In genomic region chr2:59223737-59224136, GRCh38 we compare ENCODE assay signal across 25 cellular contexts.
"Had no signal": no experiment of that assay in that cellular context is flagged by ENCODE, and none has a peak within 500 bp of the region (broad histone marks: within the 10 kb centered on the region; RNA-seq: fewer than 3 reads in every experiment).

No MANE protein-coding gene starts in this region.

- H3K4me1 ChIP-seq: lower lobe of right lung, parathyroid adenoma, psoas muscle, stomach, testis, thyroid gland, transverse colon, upper lobe of left lung, vagina had no signal

- H3K36me3 ChIP-seq: lower lobe of right lung, stomach, thyroid gland, transverse colon, upper lobe of left lung, vagina had no signal

- H3K36me3 Mint-ChIP-seq: naive thymus-derived CD8-positive, alpha-beta T cell; stimulated activated naive B cell treated with anti-CD40 and anti-IgM and Interleukin-4, amounts not matched to agents 10 μg/mL and 1 μg/mL and 100 μg/mL, for 72 hours had no signal

- H3K9me3 Mint-ChIP-seq: nephron; neural crest cell; stimulated activated naive B cell treated with anti-CD40 and anti-IgM and Interleukin-4, amounts not matched to agents 10 μg/mL and 1 μg/mL and 100 μg/mL, for 72 hours had no signal

- H3K4me3 ChIP-seq: lower lobe of right lung, psoas muscle, skin epidermis, stomach, testis, thyroid gland, transverse colon, upper lobe of left lung, vagina had no signal

- ATAC-seq: lower lobe of right lung; naive thymus-derived CD8-positive, alpha-beta T cell; psoas muscle; sciatic nerve; stimulated activated naive B cell treated with anti-CD40 and anti-IgM and Interleukin-4, amounts not matched to agents 10 μg/mL and 1 μg/mL and 100 μg/mL, for 72 hours; stimulated activated naive CD8-positive, alpha-beta T cell treated with anti-CD3 and anti-CD28 coated beads, Interleukin-15, Interleukin-2, amounts not matched to agents 100 U/mL and 50 U/mL, for 24 hours had no signal

- H3K9me3 ChIP-seq: lower lobe of right lung, psoas muscle, stomach, testis, thyroid gland, transverse colon, upper lobe of left lung, vagina had no signal

- H3K27ac ChIP-seq: lower lobe of right lung, parathyroid adenoma, psoas muscle, skin epidermis, stomach, testis, thyroid gland, transverse colon, upper lobe of left lung, vagina had no signal

- H2AFZ ChIP-seq: parathyroid adenoma had no signal

- DNase-seq: hippocampal formation; kidney; lower lobe of right lung; mammary epithelial cell; mesenchymal stem cell; naive thymus-derived CD8-positive, alpha-beta T cell; nucleus accumbens; psoas muscle; stimulated activated CD4-positive, alpha-beta T cell treated with anti-CD3 and anti-CD28 coated beads, Interleukin-12 subunit alpha, Interleukin-12 subunit beta, amount 100 ng/mL, for 4 hours; stimulated activated CD4-positive, alpha-beta T cell treated with anti-CD3 and anti-CD28 coated beads, Interleukin-15, amount 100 ng/mL, for 24 hours; stimulated activated CD4-positive, alpha-beta T cell treated with anti-CD3 and anti-CD28 coated beads, Interleukin-2, amount 100 ng/mL, for 24 hours; stimulated activated CD4-positive, alpha-beta T cell treated with anti-CD3 and anti-CD28 coated beads, Interleukin-4, amount 100 ng/mL, for 1 hour; stimulated activated naive B cell treated with anti-CD40 and anti-IgM and Interleukin-4, amounts not matched to agents 10 μg/mL and 1 μg/mL and 100 μg/mL, for 72 hours; stimulated activated naive CD8-positive, alpha-beta T cell treated with anti-CD3 and anti-CD28 coated beads, Interleukin-15, Interleukin-2, amounts not matched to agents 100 U/mL and 50 U/mL, for 24 hours; stomach; testis; thyroid gland; transverse colon; upper lobe of left lung had no signal

- H3K27me3 ChIP-seq: stomach, testis, thyroid gland, transverse colon, upper lobe of left lung, vagina had no signal

- H3K79me2 ChIP-seq: parathyroid adenoma had no signal

- H3K27ac Mint-ChIP-seq: naive thymus-derived CD8-positive, alpha-beta T cell; nephron; stimulated activated naive B cell treated with anti-CD40 and anti-IgM and Interleukin-4, amounts not matched to agents 10 μg/mL and 1 μg/mL and 100 μg/mL, for 72 hours had no signal
